In genomic region chr17:42153919-42154491, GRCh38 we compare ENCODE assay signal across 8 cellular contexts. TPM values are rescaled to one million over a fixed set of nuclear protein-coding genes. Genes with fewer than 3 reads are reported as not detected.
DNase-seq lines count a peak whose midpoint lies in the region; ATAC-seq and TF ChIP-seq lines count a peak whose summit lies in the region.

No MANE protein-coding gene starts in this region.

- peaks cover 3% of the 10 kb centered on the region for H3K36me3 ChIP-seq in brain microvascular endothelial cell (replicated peaks)
- peaks cover 27% of the 10 kb centered on the region for H3K36me3 ChIP-seq in lower lobe of right lung
- H3K36me3 ChIP-seq in aorta (ENCODE audit: control insufficient read depth in 1 of 2, insufficient read depth in 2 of 2, low read length in 1 of 2): no peaks in the 10 kb centered on the region

- no peaks in the 10 kb centered on the region for H3K27me3 ChIP-seq in brain microvascular endothelial cell (replicated peaks)
- H3K27me3 ChIP-seq in lower lobe of right lung (ENCODE audit: low read depth): no peaks in the 10 kb centered on the region
- no peaks in the 10 kb centered on the region for H3K27me3 ChIP-seq in aorta (ENCODE audit: control insufficient read depth in 1 of 2, insufficient read depth in 2 of 2, low read length in 1 of 2)

- ATAC-seq in lower lobe of right lung (peak in 1 of 2 donors; percentile 8), aorta (ENCODE audit: low FRiP score) (no peak), HG03139 (IDR thresholded peaks at IDR 0.05; ENCODE audit: unreplicated experiment) (no peak), HG02571 (IDR thresholded peaks at IDR 0.05; ENCODE audit: unreplicated experiment) (no peak)

- intact Hi-C loops in lower lobe of right lung (cut with DNase I) (no loop called here), aorta (cut with DNase I) (loop anchor here in 1 of 2 donors (2.0 kb wide), 1 partner anchor 187 kb away; the partner anchor contains the start of gene CNP), head of caudate nucleus (cut with DNase I) (no loop called here)

- H3K4me1 ChIP-seq in lower lobe of right lung (peaks cover 41% of the 10 kb centered on the region), aorta (ENCODE audit: control insufficient read depth in 1 of 2, insufficient read depth in 2 of 2, low read length in 2 of 2) (no peaks in the 10 kb centered on the region)

- 7% methylated on average over 10 of the region's 10 CpGs for WGBS in aorta, 2 donors

- H3K4me3 ChIP-seq in brain microvascular endothelial cell (ENCODE audit: low read depth, low read length) (peak overlapping the region; percentile 95), lower lobe of right lung (peak overlapping the region; percentile 100), aorta (ENCODE audit: low read length in 2 of 2) (peak overlapping the region; percentile 75 to 89)

- H3K27ac ChIP-seq in brain microvascular endothelial cell (peak overlapping the region; percentile 74), lower lobe of right lung (peak overlapping the region; percentile 92), aorta (ENCODE audit: low read depth in 1 of 2, low read length in 2 of 2) (no peak overlapping the region)

- H3K9me3 ChIP-seq in lower lobe of right lung (no peaks in the 10 kb centered on the region), aorta (ENCODE audit: control insufficient read depth, low read length) (no peaks in the 10 kb centered on the region)

- DNase-seq in COLO668 (lab: John Stamatoyannopoulos, UW; ENCODE audit: unreplicated experiment) (peak; percentile 2), M059J (ENCODE audit: low read depth) (peak; percentile 35), brain microvascular endothelial cell (peak; percentile 22), lower lobe of right lung (no peak), aorta (no peak), head of caudate nucleus (no peak)

- TF ChIP-seq CTCF in brain microvascular endothelial cell (IDR thresholded peaks at IDR 0.05; ENCODE audit: low read depth, low read length, missing control alignments) (no peak), lower lobe of right lung (IDR thresholded peaks at IDR 0.05) (no peak)

- in situ Hi-C loops in brain microvascular endothelial cell (cut with HindIII; ENCODE audit: low pct_ligation_motif_present, low sequenced_read_pairs): no loop called here

RNA-seq across cellular contexts. Expression of gene RAB5C, which starts 0.8 kb away (rescaled TPM):
- 135 and 138 TPM in 2 replicates for total RNA-seq in M059J (2014; rRNA removed; shearing (Covaris generic))
- 153 TPM for total RNA-seq in lower lobe of right lung
- total RNA-seq in aorta: 100 to 1,000 TPM; 109 to 130 TPM
- 100 to 1,000 TPM; 122 to 156 TPM for polyA plus RNA-seq in aorta

RNA-seq across cellular contexts. Expression of gene KCNH4, which starts 26.9 kb away (rescaled TPM):
- total RNA-seq in M059J (2014; rRNA removed; shearing (Covaris generic)): not detected in 2 replicates
- 0.09 TPM for total RNA-seq in lower lobe of right lung
- total RNA-seq in aorta: under 1 TPM; 0.15 to 0.32 TPM
- polyA plus RNA-seq in aorta: not detected

RNA-seq across cellular contexts. Expression of gene HCRT, which starts 31.2 kb away (rescaled TPM):
- not detected in 2 replicates for total RNA-seq in M059J (2014; rRNA removed; shearing (Covaris generic))
- not detected for total RNA-seq in lower lobe of right lung
- total RNA-seq in aorta: not detected
- not detected for polyA plus RNA-seq in aorta

RNA-seq across cellular contexts. Expression of gene HSPB9, which starts 31.4 kb away (rescaled TPM):
- not detected in 2 replicates for total RNA-seq in M059J (2014; rRNA removed; shearing (Covaris generic))
- total RNA-seq in lower lobe of right lung (not detected), aorta (not detected)
- under 1 TPM; 0.15 to 0.63 TPM for polyA plus RNA-seq in aorta

RNA-seq across cellular contexts. Expression of gene KAT2A, which starts 32.8 kb away (rescaled TPM):
- 5.7 and 8.6 TPM in 2 replicates for total RNA-seq in M059J (2014; rRNA removed; shearing (Covaris generic))
- total RNA-seq in lower lobe of right lung (41.6 TPM), aorta (10 to 100 TPM; 24.8 to 49.3 TPM)
- polyA plus RNA-seq in aorta: 100 to 1,000 TPM in 1 of 2 donors, 1 to 10 TPM in 1; 8.9 to 109 TPM

Comparison
In these comparisons a context has a peak if more than half of its experiments do, and no peak if none do; other contexts are left out.
1. DNase-seq: peak in COLO668 (single experiment), M059J (single experiment) and brain microvascular endothelial cell (single experiment); none in lower lobe of right lung (single experiment), aorta (0 of 2) and head of caudate nucleus (0 of 42).
2. H3K27ac ChIP-seq: peak in brain microvascular endothelial cell (single experiment) and lower lobe of right lung (single experiment); none in aorta (0 of 2).
3. Peak in every context shown above with its lines, with median percentiles within 50 percentile points of each other: H3K4me3 ChIP-seq.